Comparison of ENCODE assay signal across 1 cellular context in the genomic region with DNA sequence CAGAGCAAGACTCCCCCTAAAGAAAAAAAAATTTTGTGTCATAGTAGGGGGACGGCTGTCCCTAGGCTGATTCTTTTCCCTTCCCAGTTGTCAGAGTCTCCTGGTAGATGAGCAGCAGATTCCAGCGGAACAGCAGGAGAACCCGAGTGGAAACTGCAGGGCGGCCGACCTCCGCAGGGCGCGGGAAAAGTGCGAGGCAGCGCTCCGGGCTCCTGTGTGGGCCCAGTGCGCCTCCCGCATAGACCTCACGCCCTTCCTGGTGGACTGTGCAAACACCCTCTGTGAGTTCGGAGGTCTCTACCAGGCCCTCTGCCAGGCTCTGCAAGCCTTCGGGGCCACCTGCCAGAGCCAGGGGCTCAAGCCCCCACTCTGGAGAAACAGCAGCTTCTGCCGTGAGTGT.
TF ChIP-seq lines count a peak whose summit lies in the region.

No MANE protein-coding gene starts in this region.

TF ChIP-seq in SK-N-SH, 30 proteins besides CTCF, POLR2A, EP300 and RAD21:
- TF ChIP-seq, protein P1, sequence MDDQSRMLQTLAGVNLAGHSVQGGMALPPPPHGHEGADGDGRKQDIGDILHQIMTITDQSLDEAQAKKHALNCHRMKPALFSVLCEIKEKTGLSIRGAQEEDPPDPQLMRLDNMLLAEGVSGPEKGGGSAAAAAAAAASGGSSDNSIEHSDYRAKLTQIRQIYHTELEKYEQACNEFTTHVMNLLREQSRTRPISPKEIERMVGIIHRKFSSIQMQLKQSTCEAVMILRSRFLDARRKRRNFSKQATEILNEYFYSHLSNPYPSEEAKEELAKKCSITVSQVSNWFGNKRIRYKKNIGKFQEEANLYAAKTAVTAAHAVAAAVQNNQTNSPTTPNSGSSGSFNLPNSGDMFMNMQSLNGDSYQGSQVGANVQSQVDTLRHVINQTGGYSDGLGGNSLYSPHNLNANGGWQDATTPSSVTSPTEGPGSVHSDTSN (IDR thresholded peaks at IDR 0.05), result no peak
- TF ChIP-seq RFX5 (IDR thresholded peaks at IDR 0.05; ENCODE audit: low read length) (no peak), SIN3A (IDR thresholded peaks at IDR 0.05; ENCODE audit: borderline replicate concordance, low read depth, low read length) (no peak), GABPA (IDR thresholded peaks at IDR 0.05; ENCODE audit: low read depth) (no peak)
